Comparison of ENCODE assay signal across 1 cellular context in the genomic region with DNA sequence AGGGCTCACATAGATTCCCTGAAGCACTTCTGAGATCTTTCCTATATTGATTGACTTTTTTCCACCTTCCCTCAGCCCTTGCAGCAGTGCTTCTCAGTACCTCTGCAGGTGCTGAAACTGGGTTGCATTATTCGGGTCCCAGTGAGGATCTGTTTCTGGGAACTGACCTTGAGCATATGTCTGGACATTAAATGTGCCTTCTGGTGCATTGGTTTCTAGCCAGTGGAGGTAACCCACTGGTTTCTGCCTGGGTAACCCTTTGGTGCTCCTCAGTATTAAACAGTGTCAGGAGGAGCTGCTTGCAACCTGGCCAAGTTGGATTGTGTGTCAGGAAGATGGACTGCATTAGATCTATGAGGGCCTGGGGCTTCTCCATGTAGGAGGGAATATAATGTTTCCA.
TF ChIP-seq lines count a peak whose summit lies in the region.

No MANE protein-coding gene starts in this region.

TF ChIP-seq in IMR-90, 13 proteins besides CTCF, POLR2A, EP300 and RAD21:
- TF ChIP-seq MXI1 (IDR thresholded peaks at IDR 0.05; ENCODE audit: borderline replicate concordance, low read depth, low read length) (no peak), SMC3 (IDR thresholded peaks at IDR 0.05; ENCODE audit: low read depth, low read length) (no peak), CHD1 (IDR thresholded peaks at IDR 0.05; ENCODE audit: low read depth, low read length) (no peak), NFE2L2 (IDR thresholded peaks at IDR 0.05; ENCODE audit: low read depth, low read length) (no peak), BHLHE40 (IDR thresholded peaks at IDR 0.05; ENCODE audit: low read depth, low read length) (no peak), FOS (IDR thresholded peaks at IDR 0.05; ENCODE audit: low read depth, low read length) (no peak), CEBPB (IDR thresholded peaks at IDR 0.05; ENCODE audit: low read depth, low read length) (no peak), MAFK (IDR thresholded peaks at IDR 0.05; ENCODE audit: low read depth, low read length) (no peak), RCOR1 (IDR thresholded peaks at IDR 0.05; ENCODE audit: insufficient replicate concordance, low read length) (no peak), MAZ (IDR thresholded peaks at IDR 0.05; ENCODE audit: borderline replicate concordance, low read depth, low read length) (no peak), RFX5 (IDR thresholded peaks at IDR 0.05; ENCODE audit: low read depth, low read length) (no peak)
- TF ChIP-seq, protein P1, sequence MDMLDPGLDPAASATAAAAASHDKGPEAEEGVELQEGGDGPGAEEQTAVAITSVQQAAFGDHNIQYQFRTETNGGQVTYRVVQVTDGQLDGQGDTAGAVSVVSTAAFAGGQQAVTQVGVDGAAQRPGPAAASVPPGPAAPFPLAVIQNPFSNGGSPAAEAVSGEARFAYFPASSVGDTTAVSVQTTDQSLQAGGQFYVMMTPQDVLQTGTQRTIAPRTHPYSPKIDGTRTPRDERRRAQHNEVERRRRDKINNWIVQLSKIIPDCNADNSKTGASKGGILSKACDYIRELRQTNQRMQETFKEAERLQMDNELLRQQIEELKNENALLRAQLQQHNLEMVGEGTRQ (IDR thresholded peaks at IDR 0.05; ENCODE audit: low read depth, low read length): no peak
- TF ChIP-seq, protein P2, sequence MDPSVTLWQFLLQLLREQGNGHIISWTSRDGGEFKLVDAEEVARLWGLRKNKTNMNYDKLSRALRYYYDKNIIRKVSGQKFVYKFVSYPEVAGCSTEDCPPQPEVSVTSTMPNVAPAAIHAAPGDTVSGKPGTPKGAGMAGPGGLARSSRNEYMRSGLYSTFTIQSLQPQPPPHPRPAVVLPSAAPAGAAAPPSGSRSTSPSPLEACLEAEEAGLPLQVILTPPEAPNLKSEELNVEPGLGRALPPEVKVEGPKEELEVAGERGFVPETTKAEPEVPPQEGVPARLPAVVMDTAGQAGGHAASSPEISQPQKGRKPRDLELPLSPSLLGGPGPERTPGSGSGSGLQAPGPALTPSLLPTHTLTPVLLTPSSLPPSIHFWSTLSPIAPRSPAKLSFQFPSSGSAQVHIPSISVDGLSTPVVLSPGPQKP (IDR thresholded peaks at IDR 0.05; ENCODE audit: borderline replicate concordance, low read depth, low read length): no peak
TF ChIP-seq in IMR-90: peak in this region for 0.
